In genomic region chr1:31811605-31812004, GRCh38 we compare ENCODE assay signal across 2 cellular contexts.
TF ChIP-seq lines count a peak whose summit lies in the region.

No MANE protein-coding gene starts in this region.

TF ChIP-seq in GM23338, 12 proteins besides CTCF, POLR2A, EP300 and RAD21:
- TF ChIP-seq JUNB (IDR thresholded peaks at IDR 0.05; ENCODE audit: unreplicated experiment) (no peak), ETS1 (IDR thresholded peaks at IDR 0.05) (no peak), POLR2AphosphoS5 (IDR thresholded peaks at IDR 0.05; ENCODE audit: low read depth) (no peak), NANOG (IDR thresholded peaks at IDR 0.05; ENCODE audit: borderline replicate concordance) (no peak), STAT1 (IDR thresholded peaks at IDR 0.05; ENCODE audit: unreplicated experiment) (no peak), REST (IDR thresholded peaks at IDR 0.05; ENCODE audit: unreplicated experiment) (no peak), EZH2phosphoT487 (IDR thresholded peaks at IDR 0.05; ENCODE audit: unreplicated experiment) (no peak), ZNF462 (CRISPR knock-in tag; IDR thresholded peaks at IDR 0.05) (no peak)

TF ChIP-seq in H1, 55 proteins besides CTCF, POLR2A, EP300 and RAD21:
- TF ChIP-seq SIN3A (conservative IDR thresholded peaks at IDR 0.05 in 1 of 2, IDR thresholded peaks at IDR 0.05 in 1 of 2; ENCODE audit: low read depth in 1 of 2, low read length in 2 of 2) (0 out of 4 replicates have a peak, but pooled peaks of 1 of the 2 experiments have one; percentile 68), ATF3 (IDR thresholded peaks at IDR 0.05; ENCODE audit: insufficient read depth, low read depth, low read length) (no peak)
